1 cellular context compared by ENCODE assay signal in the genomic region with DNA sequence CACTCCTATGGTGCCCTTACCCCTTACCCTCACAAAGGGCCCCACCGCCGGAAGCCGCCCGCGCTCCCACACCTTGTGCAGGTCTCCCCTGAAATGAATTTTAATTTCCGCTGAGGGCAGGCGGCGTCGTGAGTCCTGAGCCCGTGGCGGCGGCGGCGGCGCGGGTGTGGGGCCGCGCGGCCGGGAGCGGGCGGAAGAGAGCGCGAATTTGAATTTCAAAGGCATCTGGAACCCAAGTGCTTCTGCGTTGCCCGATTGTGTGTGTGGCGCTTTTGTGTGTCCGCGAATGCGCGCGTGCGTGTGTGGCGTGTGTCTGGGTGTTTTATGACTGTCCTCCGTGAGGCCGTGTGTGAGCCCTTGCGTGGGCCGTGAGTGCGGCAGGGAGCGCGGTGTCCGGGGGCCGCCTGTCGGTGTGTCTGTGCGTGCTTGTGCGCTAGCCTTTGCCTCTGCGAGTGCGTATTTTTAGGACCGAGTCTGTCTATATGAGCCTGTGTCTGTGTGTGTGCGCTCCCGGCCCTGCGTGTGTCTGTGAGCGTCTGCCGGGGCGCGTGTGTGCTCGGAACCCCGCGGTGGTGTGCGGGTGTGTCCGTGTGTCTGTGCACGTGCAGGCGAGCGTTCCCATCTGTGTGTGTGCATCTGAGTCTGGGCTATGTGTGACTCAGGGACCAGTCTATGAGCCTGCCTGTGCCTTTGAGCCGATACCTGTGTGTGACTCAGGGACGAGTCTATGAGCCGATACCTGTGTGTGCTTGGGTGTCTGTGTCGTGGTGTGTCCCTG.
TF ChIP-seq lines count a peak whose summit lies in the region.

No MANE protein-coding gene starts in this region.

TF ChIP-seq in SK-N-SH treated with all-trans-retinoic acid at 6 μM for 48 hours, 23 proteins besides CTCF, POLR2A, EP300 and RAD21 (continued from another document):
- TF ChIP-seq, protein P1, sequence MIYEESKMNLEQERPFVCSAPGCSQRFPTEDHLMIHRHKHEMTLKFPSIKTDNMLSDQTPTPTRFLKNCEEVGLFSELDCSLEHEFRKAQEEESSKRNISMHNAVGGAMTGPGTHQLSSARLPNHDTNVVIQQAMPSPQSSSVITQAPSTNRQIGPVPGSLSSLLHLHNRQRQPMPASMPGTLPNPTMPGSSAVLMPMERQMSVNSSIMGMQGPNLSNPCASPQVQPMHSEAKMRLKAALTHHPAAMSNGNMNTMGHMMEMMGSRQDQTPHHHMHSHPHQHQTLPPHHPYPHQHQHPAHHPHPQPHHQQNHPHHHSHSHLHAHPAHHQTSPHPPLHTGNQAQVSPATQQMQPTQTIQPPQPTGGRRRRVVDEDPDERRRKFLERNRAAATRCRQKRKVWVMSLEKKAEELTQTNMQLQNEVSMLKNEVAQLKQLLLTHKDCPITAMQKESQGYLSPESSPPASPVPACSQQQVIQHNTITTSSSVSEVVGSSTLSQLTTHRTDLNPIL (CRISPR knock-in tag; IDR thresholded peaks at IDR 0.05; ENCODE audit: low read depth), result no peak
- TF ChIP-seq OSR1 (CRISPR knock-in tag; IDR thresholded peaks at IDR 0.05), result no peak
- no peak for TF ChIP-seq ZFP3 (CRISPR knock-in tag; IDR thresholded peaks at IDR 0.05)
- TF ChIP-seq, protein P2, sequence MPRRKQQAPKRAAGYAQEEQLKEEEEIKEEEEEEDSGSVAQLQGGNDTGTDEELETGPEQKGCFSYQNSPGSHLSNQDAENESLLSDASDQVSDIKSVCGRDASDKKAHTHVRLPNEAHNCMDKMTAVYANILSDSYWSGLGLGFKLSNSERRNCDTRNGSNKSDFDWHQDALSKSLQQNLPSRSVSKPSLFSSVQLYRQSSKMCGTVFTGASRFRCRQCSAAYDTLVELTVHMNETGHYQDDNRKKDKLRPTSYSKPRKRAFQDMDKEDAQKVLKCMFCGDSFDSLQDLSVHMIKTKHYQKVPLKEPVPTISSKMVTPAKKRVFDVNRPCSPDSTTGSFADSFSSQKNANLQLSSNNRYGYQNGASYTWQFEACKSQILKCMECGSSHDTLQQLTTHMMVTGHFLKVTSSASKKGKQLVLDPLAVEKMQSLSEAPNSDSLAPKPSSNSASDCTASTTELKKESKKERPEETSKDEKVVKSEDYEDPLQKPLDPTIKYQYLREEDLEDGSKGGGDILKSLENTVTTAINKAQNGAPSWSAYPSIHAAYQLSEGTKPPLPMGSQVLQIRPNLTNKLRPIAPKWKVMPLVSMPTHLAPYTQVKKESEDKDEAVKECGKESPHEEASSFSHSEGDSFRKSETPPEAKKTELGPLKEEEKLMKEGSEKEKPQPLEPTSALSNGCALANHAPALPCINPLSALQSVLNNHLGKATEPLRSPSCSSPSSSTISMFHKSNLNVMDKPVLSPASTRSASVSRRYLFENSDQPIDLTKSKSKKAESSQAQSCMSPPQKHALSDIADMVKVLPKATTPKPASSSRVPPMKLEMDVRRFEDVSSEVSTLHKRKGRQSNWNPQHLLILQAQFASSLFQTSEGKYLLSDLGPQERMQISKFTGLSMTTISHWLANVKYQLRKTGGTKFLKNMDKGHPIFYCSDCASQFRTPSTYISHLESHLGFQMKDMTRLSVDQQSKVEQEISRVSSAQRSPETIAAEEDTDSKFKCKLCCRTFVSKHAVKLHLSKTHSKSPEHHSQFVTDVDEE (CRISPR knock-in tag; IDR thresholded peaks at IDR 0.05), result no peak
- TF ChIP-seq BACH2 (CRISPR knock-in tag; IDR thresholded peaks at IDR 0.05; ENCODE audit: borderline replicate concordance), result no peak
